ENCODE assay signal across 27 cellular contexts in genomic region chr2:46469116-46469515, GRCh38. TPM values are rescaled to one million over a fixed set of nuclear protein-coding genes. Genes with fewer than 3 reads are reported as not detected.
"Had no signal": no experiment of that assay in that cellular context is flagged by ENCODE, and none has a peak within 500 bp of the region (broad histone marks: within the 10 kb centered on the region; RNA-seq: fewer than 3 reads in every experiment).

No MANE protein-coding gene starts in this region.

- H3K27me3 ChIP-seq: cardiac muscle cell, SJSA1 had no signal

- H3K4me3 Mint-ChIP-seq: activated CD4-positive, alpha-beta memory T cell treated with anti-CD3 and anti-CD28 coated beads for 36 hours; activated CD4-positive, alpha-beta T cell treated with anti-CD3 and anti-CD28 coated beads, Interleukin-2, amount 10 ng/mL, durations not matched to agents 7 days and 5 days; activated T-cell treated with anti-CD3 and anti-CD28 coated beads, Interleukin-2, amount 50 U/mL, for 4 hours; brain had no signal

- DNase-seq: activated CD4-positive, alpha-beta memory T cell treated with anti-CD3 and anti-CD28 coated beads for 36 hours; activated CD4-positive, alpha-beta T cell treated with anti-CD3 and anti-CD28 coated beads, Interleukin-2, amount 10 ng/mL, durations not matched to agents 7 days and 5 days; activated CD4-positive, CD25-positive, alpha-beta regulatory T cell; activated CD8-positive, alpha-beta memory T cell treated with anti-CD3 and anti-CD28 coated beads for 24 hours; activated effector memory CD4-positive, alpha-beta T cell treated with anti-CD3 and anti-CD28 coated beads, Interleukin-2, amount 50 U/mL, for 16 hours; activated naive CD4-positive, alpha-beta T cell treated with Interleukin-2 at 50 U/mL for 16 hours; activated T-cell treated with anti-CD3 and anti-CD28 coated beads, Interleukin-2, amount 50 U/mL, for 4 hours; amygdala; MM.1S; NCI-H1105 treated with DMSO at 0.1 percent for 48 hours; NCI-H1436 treated with DMSO at 0.1 percent for 48 hours; NCI-H187; NCI-H2081 treated with DMSO at 0.1 percent for 48 hours; NCI-H446; NCI-H524; SHP77; SW 1271; T-helper 9 cell had no signal

- H3K36me3 ChIP-seq: cardiac muscle cell, SJSA1 had no signal

- H3K27ac ChIP-seq: cardiac muscle cell, SJSA1 had no signal

- H3K9me3 Mint-ChIP-seq: activated CD4-positive, alpha-beta memory T cell treated with anti-CD3 and anti-CD28 coated beads for 36 hours; activated CD4-positive, alpha-beta T cell treated with anti-CD3 and anti-CD28 coated beads, Interleukin-2, amount 10 ng/mL, durations not matched to agents 7 days and 5 days; activated naive CD4-positive, alpha-beta T cell treated with anti-CD3 and anti-CD28 coated beads, Interleukin-2, amount 50 U/mL, for 72 hours; activated T-cell treated with anti-CD3 and anti-CD28 coated beads, Interleukin-2, amount 50 U/mL, for 4 hours had no signal

- H3K4me3 ChIP-seq: cardiac muscle cell, SJSA1 had no signal

- H3K4me1 ChIP-seq: SJSA1 had no signal

- H3K27ac Mint-ChIP-seq: activated CD4-positive, alpha-beta memory T cell treated with anti-CD3 and anti-CD28 coated beads for 36 hours; activated CD4-positive, alpha-beta T cell treated with anti-CD3 and anti-CD28 coated beads, Interleukin-2, amount 10 ng/mL, durations not matched to agents 7 days and 5 days; activated naive CD4-positive, alpha-beta T cell treated with anti-CD3 and anti-CD28 coated beads, Interleukin-2, amount 50 U/mL, for 72 hours; brain had no signal

- FAIRE-seq: astrocyte, RCC 7860, TTC549 had no signal

- H3K9me3 ChIP-seq: SJSA1 had no signal

- ATAC-seq: activated naive CD4-positive, alpha-beta T cell treated with anti-CD3 and anti-CD28 coated beads, Interleukin-2, amount 50 U/mL, for 72 hours; activated T-cell treated with anti-CD3 and anti-CD28 coated beads, Interleukin-2, amount 50 U/mL, for 4 hours; SK-N-SH treated with all-trans-retinoic acid at 6 μM for 48 hours had no signal

- H3K27me3 Mint-ChIP-seq: activated CD4-positive, alpha-beta memory T cell treated with anti-CD3 and anti-CD28 coated beads for 36 hours had no signal

- H3K36me3 Mint-ChIP-seq: activated CD4-positive, alpha-beta memory T cell treated with anti-CD3 and anti-CD28 coated beads for 36 hours; activated naive CD4-positive, alpha-beta T cell treated with anti-CD3 and anti-CD28 coated beads, Interleukin-2, amount 50 U/mL, for 72 hours; brain had no signal

RNA-seq across cellular contexts. Expression of gene TMEM247, which starts 10.2 kb away (rescaled TPM):
- total RNA-seq: activated CD4-positive, alpha-beta memory T cell treated with anti-CD3 and anti-CD28 coated beads for 36 hours; activated CD4-positive, alpha-beta T cell treated with anti-CD3 and anti-CD28 coated beads, Interleukin-2, amount 10 ng/mL, durations not matched to agents 7 days and 5 days; activated naive CD4-positive, alpha-beta T cell treated with anti-CD3 and anti-CD28 coated beads, Interleukin-2, amount 50 U/mL, for 72 hours; activated T-cell treated with anti-CD3 and anti-CD28 coated beads, Interleukin-2, amount 50 U/mL, for 4 hours; astrocyte; cardiac muscle cell; SJSA1; T-helper 1 cell treated with Interleukin-12 subunit alpha and Interleukin-12 subunit beta and Interleukin-4 antibody, amounts not matched to agents 30 ng/mL and 1 ng/mL, for 36 hours had no signal
- polyA plus RNA-seq: cardiac muscle cell had no signal
